ENCODE assay signal across 8 cellular contexts in the genomic region with DNA sequence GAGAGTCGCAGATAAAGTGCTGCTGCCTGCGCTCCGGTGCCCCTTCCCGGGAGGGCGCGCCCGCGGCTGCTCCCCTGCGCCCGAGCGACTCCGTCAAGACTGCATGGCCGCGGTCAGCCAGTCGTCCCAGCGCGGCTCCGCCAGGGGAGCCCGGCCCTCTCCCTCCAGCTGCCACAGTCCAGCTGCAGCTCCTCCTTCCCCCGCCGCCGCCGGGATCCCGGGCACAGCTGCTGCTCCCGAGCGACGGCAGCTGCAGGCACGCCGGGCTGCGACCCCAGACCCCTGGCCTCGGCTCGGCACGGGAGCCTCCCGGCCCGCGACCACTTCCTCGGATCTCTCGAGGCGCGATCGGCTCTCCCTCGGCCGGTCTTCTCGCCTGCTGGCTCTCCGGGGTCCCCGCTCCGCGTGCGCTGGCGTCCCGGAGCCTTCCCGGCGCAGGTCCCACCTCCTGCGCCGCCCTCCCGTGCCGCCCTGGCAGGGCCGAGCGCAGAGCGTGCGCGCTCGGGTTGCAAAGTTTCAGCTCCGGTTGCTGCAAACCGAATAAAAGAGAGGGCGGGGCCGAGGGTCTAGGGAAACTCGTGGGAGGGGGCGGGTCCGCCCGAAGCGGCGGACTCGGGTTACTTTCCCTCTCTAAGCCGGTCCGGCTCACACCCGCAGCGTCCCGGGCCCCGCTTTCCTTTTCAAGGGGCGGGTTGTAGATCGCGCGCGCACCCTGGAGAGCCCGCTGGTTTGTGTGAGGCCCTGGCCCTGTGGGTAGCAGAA. TPM values are rescaled to one million over a fixed set of nuclear protein-coding genes. Genes with fewer than 3 reads are reported as not detected.
DNase-seq lines count a peak whose midpoint lies in the region; ATAC-seq, FAIRE-seq and TF ChIP-seq lines count a peak whose summit lies in the region.

Gene CNKSR3 (minus strand): TSS at position 542 of the 762 bp plus-strand sequence. CDS start 571 bp downstream, outside the sequence.

- H3K4me3 ChIP-seq in CD8-positive, alpha-beta T cell (ENCODE audit: low read depth, low read length): peak within 1 kb of the TSS; percentile 27
- peak within 1 kb of the TSS; percentile 55 to 85 for H3K4me3 ChIP-seq in gastroesophageal sphincter
- peak within 1 kb of the TSS; percentile 96 for H3K4me3 ChIP-seq in neural cell (ENCODE audit: low read length)
- peak within 1 kb of the TSS; percentile 63 to 85 (median 76) for H3K4me3 ChIP-seq in upper lobe of left lung

- H3K9ac ChIP-seq in neural cell (ENCODE audit: low read length): peak within 1 kb of the TSS; percentile 57

- FAIRE-seq in GM19239 (lab: Jason Lieb, UNC): peak; percentile 83

- H3K9me3 Mint-ChIP-seq in CD8-positive, alpha-beta T cell: no peaks in the 10 kb centered on the region
- no peaks in the 10 kb centered on the region for H3K9me3 Mint-ChIP-seq in activated naive CD4-positive, alpha-beta T cell treated with anti-CD3 and anti-CD28 coated beads for 36 hours

- CTCF ChIA-PET in CD8-positive, alpha-beta T cell (lab: Charles Lee): no interaction called here
- CTCF ChIA-PET in activated naive CD4-positive, alpha-beta T cell treated with anti-CD3 and anti-CD28 coated beads for 36 hours (lab: Charles Lee): no interaction called here

- H3K4me3 Mint-ChIP-seq in CD8-positive, alpha-beta T cell: peak within 1 kb of the TSS; percentile 49
- peak within 1 kb of the TSS; percentile 63 for H3K4me3 Mint-ChIP-seq in activated naive CD4-positive, alpha-beta T cell treated with anti-CD3 and anti-CD28 coated beads for 36 hours

- peak within 1 kb of the TSS; percentile 83 for H3K4me2 ChIP-seq in neural cell (ENCODE audit: low read length)

- intact Hi-C loops in CD8-positive, alpha-beta T cell (cut with DNase I, micrococcal nuclease): no loop called here
- intact Hi-C loops in activated naive CD4-positive, alpha-beta T cell treated with anti-CD3 and anti-CD28 coated beads for 36 hours (cut with micrococcal nuclease): loop anchor here (5.0 kb wide), 1 partner anchor 353 kb away; no protein-coding TSS in a partner anchor

- ATAC-seq in CD8-positive, alpha-beta T cell: no peak
- ATAC-seq in HG03378 (IDR thresholded peaks at IDR 0.05; ENCODE audit: unreplicated experiment) (peak; percentile 72), gastroesophageal sphincter (peak; percentile 89), upper lobe of left lung (ENCODE audit: low FRiP score in 2 of 2) (peak; percentile 89 to 90)

- peak; percentile 24 for TF ChIP-seq RAD21 in neural cell (conservative IDR thresholded peaks at IDR 0.05)

- H3K4me1 ChIP-seq in CD8-positive, alpha-beta T cell (ENCODE audit: insufficient read depth, low read length): no peaks in the 10 kb centered on the region
- peaks cover 0 to 48% (median 9%) of the 10 kb centered on the region in 3 donors for H3K4me1 ChIP-seq in gastroesophageal sphincter
- H3K4me1 ChIP-seq in upper lobe of left lung: peaks cover 16 to 42% (median 29%) of the 10 kb centered on the region in 4 donors

- H3K79me2 ChIP-seq in neural cell (replicated peaks; ENCODE audit: insufficient read depth, low read length): peaks cover 15% of the 10 kb centered on the region

- H3K4me1 Mint-ChIP-seq in CD8-positive, alpha-beta T cell (ENCODE audit: low read depth): peaks cover 10% of the 10 kb centered on the region
- peaks cover 9% of the 10 kb centered on the region for H3K4me1 Mint-ChIP-seq in activated naive CD4-positive, alpha-beta T cell treated with anti-CD3 and anti-CD28 coated beads for 36 hours (ENCODE audit: low read depth)

- H3F3A ChIP-seq in neural cell (ENCODE audit: insufficient read depth, low read length, poor library complexity, severe bottlenecking): no peaks in the 10 kb centered on the region

- no peaks in the 10 kb centered on the region for H3K36me3 Mint-ChIP-seq in CD8-positive, alpha-beta T cell
- no peaks in the 10 kb centered on the region for H3K36me3 Mint-ChIP-seq in activated naive CD4-positive, alpha-beta T cell treated with anti-CD3 and anti-CD28 coated beads for 36 hours (ENCODE audit: low read depth)

- 0 to 1% methylated on average over 9 to 11 of the region's 86 CpGs for WGBS in gastroesophageal sphincter (ENCODE audit: low coverage in 1 of 2), 2 donors
- 0 to 4% methylated on average over 17 to 51 of the region's 86 CpGs for WGBS in upper lobe of left lung, 2 donors

- no peaks in the 10 kb centered on the region for H3K36me3 ChIP-seq in CD8-positive, alpha-beta T cell (ENCODE audit: insufficient read depth, low read length)
- H3K36me3 ChIP-seq in gastroesophageal sphincter (no peaks in the 10 kb centered on the region), neural cell (ENCODE audit: insufficient read depth, low read length) (no peaks in the 10 kb centered on the region), upper lobe of left lung (no peaks in the 10 kb centered on the region)

- no peaks in the 10 kb centered on the region for H3K9me3 ChIP-seq in CD8-positive, alpha-beta T cell (ENCODE audit: low read length)
- no peaks in the 10 kb centered on the region for H3K9me3 ChIP-seq in gastroesophageal sphincter
- H3K9me3 ChIP-seq in neural cell (ENCODE audit: low read length): no peaks in the 10 kb centered on the region
- no peaks in the 10 kb centered on the region for H3K9me3 ChIP-seq in upper lobe of left lung

- H3K27ac ChIP-seq in CD8-positive, alpha-beta T cell (ENCODE audit: low read depth, low read length): no peak within 1 kb of the TSS
- H3K27ac ChIP-seq in gastroesophageal sphincter: peak within 1 kb of the TSS; percentile 66 to 98 (median 96)
- no peak within 1 kb of the TSS for H3K27ac ChIP-seq in neural cell (ENCODE audit: low read length)
- H3K27ac ChIP-seq in upper lobe of left lung: peak within 1 kb of the TSS; percentile 81 to 93 (median 89)

- H3K27ac Mint-ChIP-seq in CD8-positive, alpha-beta T cell: no peak within 1 kb of the TSS
- H3K27ac Mint-ChIP-seq in activated naive CD4-positive, alpha-beta T cell treated with anti-CD3 and anti-CD28 coated beads for 36 hours: no peak within 1 kb of the TSS

- DNase-seq in CD8-positive, alpha-beta T cell: no peak
- DNase-seq in GM19239 (ENCODE audit: insufficient read length, low spot score) (peak; percentile 65), NCI-H460 (ENCODE audit: extremely low read depth, low read depth) (peak; percentile 75), upper lobe of left lung (peak; percentile 90 to 93)
- DNase-seq in activated naive CD4-positive, alpha-beta T cell treated with anti-CD3 and anti-CD28 coated beads for 36 hours: peak; percentile 50

- peaks cover 44% of the 10 kb centered on the region for H3K27me3 Mint-ChIP-seq in CD8-positive, alpha-beta T cell (ENCODE audit: low read depth)
- peaks cover 50% of the 10 kb centered on the region for H3K27me3 Mint-ChIP-seq in activated naive CD4-positive, alpha-beta T cell treated with anti-CD3 and anti-CD28 coated beads for 36 hours (ENCODE audit: low read depth)

- H2AFZ ChIP-seq in neural cell (ENCODE audit: low read depth, low read length): peak within 1 kb of the TSS; percentile 19

- TF ChIP-seq EP300 in gastroesophageal sphincter (IDR thresholded peaks at IDR 0.05) (no peak), neural cell (conservative IDR thresholded peaks at IDR 0.05; ENCODE audit: poor library complexity, severe bottlenecking) (no peak), upper lobe of left lung (IDR thresholded peaks at IDR 0.05) (no peak)

- POLR2A ChIA-PET in CD8-positive, alpha-beta T cell (lab: Charles Lee): no interaction called here

- H4K20me1 ChIP-seq in neural cell (ENCODE audit: insufficient read depth): no peaks in the 10 kb centered on the region

- no peak for TF ChIP-seq CTCF in CD8-positive, alpha-beta T cell (IDR thresholded peaks at IDR 0.05)
- TF ChIP-seq CTCF in gastroesophageal sphincter (IDR thresholded peaks at IDR 0.05): peak in 2 of 4 experiments; percentile 28 to 48
- TF ChIP-seq CTCF in neural cell (IDR thresholded peaks at IDR 0.05; ENCODE audit: poor library complexity, severe bottlenecking): peak; percentile 29
- peak in 2 of 6 experiments; percentile 27 to 51 for TF ChIP-seq CTCF in upper lobe of left lung (IDR thresholded peaks at IDR 0.05)

- H3K27me3 ChIP-seq in CD8-positive, alpha-beta T cell (ENCODE audit: insufficient read depth, low read length): no peaks in the 10 kb centered on the region
- no peaks in the 10 kb centered on the region for H3K27me3 ChIP-seq in gastroesophageal sphincter
- H3K27me3 ChIP-seq in neural cell (ENCODE audit: insufficient read depth, low read depth, low read length): no peaks in the 10 kb centered on the region
- peaks cover 0 to 12% (median 0%) of the 10 kb centered on the region in 4 donors for H3K27me3 ChIP-seq in upper lobe of left lung

- no peaks in the 10 kb centered on the region for H3K9me2 ChIP-seq in neural cell (ENCODE audit: insufficient read depth, low read length)

- TF ChIP-seq POLR2A in gastroesophageal sphincter (IDR thresholded peaks at IDR 0.05): peak; percentile 50 to 59
- peak in 2 of 4 donors; percentile 51 to 79 for TF ChIP-seq POLR2A in upper lobe of left lung (IDR thresholded peaks at IDR 0.05)

TF ChIP-seq in neural cell, 6 proteins besides CTCF, POLR2A, EP300 and RAD21 (continues in another document):
- TF ChIP-seq SMC3 (conservative IDR thresholded peaks at IDR 0.05; ENCODE audit: poor library complexity) (no peak), MXI1 (conservative IDR thresholded peaks at IDR 0.05; ENCODE audit: poor library complexity, severe bottlenecking) (peak; percentile 61), POLR2AphosphoS5 (IDR thresholded peaks at IDR 0.05) (peak; percentile 39)

RNA-seq across cellular contexts. Expression of gene CNKSR3, which starts in this region (rescaled TPM):
- not detected for total RNA-seq in CD8-positive, alpha-beta T cell
- 6.1 and 6.3 TPM in 2 replicates for total RNA-seq in NCI-H460 (2014; rRNA removed; shearing (Covaris generic))
- polyA plus RNA-seq in NCI-H460 (2014; cell fraction: nucleus; rRNA removed): 4.0 and 5.5 TPM in 2 replicates
- under 1 TPM; 0.12 TPM for total RNA-seq in activated naive CD4-positive, alpha-beta T cell treated with anti-CD3 and anti-CD28 coated beads for 36 hours
- total RNA-seq in gastroesophageal sphincter (10 to 100 TPM; 12.9 to 28.9 (median 16.0) TPM), upper lobe of left lung (10 to 100 TPM in 2 of 6 donors, 1 to 10 TPM in 4; 2.1 to 14.3 (median 7.5) TPM)
- 1.5 and 3.0 TPM in 2 replicates for polyA plus RNA-seq in neural cell
- polyA minus RNA-seq in neural cell: 1.7 and 1.9 TPM in 2 replicates

Comparison
In these comparisons a context has a peak if more than half of its experiments do, and no peak if none do; other contexts are left out.
1. Peak in DNase-seq in activated naive CD4-positive, alpha-beta T cell treated with anti-CD3 and anti-CD28 coated beads for 36 hours; RNA of the gene not detected or under 1 TPM.
2. DNase-seq: peak in GM19239 (single experiment), NCI-H460 (single experiment) and upper lobe of left lung (2 of 2); none in CD8-positive, alpha-beta T cell (0 of 7).
3. H3K27ac ChIP-seq: peak in gastroesophageal sphincter (4 of 4) and upper lobe of left lung (4 of 4); none in CD8-positive, alpha-beta T cell (single experiment) and neural cell (single experiment).
4. H3K4me3 ChIP-seq: peak in every context shown above with its lines; median percentile 96 in neural cell; 76 in upper lobe of left lung; 70 in gastroesophageal sphincter; 27 in CD8-positive, alpha-beta T cell.